11 cellular contexts compared by ENCODE assay signal in genomic region chr4:8316251-8316771, GRCh38. TPM values are rescaled to one million over a fixed set of nuclear protein-coding genes. Genes with fewer than 3 reads are reported as not detected.
DNase-seq lines count a peak whose midpoint lies in the region; ATAC-seq, FAIRE-seq and TF ChIP-seq lines count a peak whose summit lies in the region.
"Had no signal": no experiment of that assay in that cellular context is flagged by ENCODE, and none has a peak within 500 bp of the region (broad histone marks: within the 10 kb centered on the region; RNA-seq: fewer than 3 reads in every experiment).

No MANE protein-coding gene starts in this region.

- H3K9me3 ChIP-seq in HEK293 (ENCODE audit: control insufficient read depth, insufficient read depth, low read depth, low read length) (no peaks in the 10 kb centered on the region), WERI-Rb-1 (ENCODE audit: severe bottlenecking) (peaks cover 4% of the 10 kb centered on the region), skeletal muscle satellite cell (replicated peaks; ENCODE audit: low read length) (peaks cover 6% of the 10 kb centered on the region)

- H3K27ac ChIP-seq in HEK293 (ENCODE audit: extremely low read depth, low read depth, low read length) (no peak overlapping the region; the same call in 1 of the 2 replicates), WERI-Rb-1 (no peak overlapping the region)

- TF ChIP-seq CTCF in HEK293 (tag by site-specific recombination; IDR thresholded peaks at IDR 0.05) (no peak), WERI-Rb-1 (IDR thresholded peaks at IDR 0.05; ENCODE audit: low read depth, low read length) (no peak)

- DNase-seq in WERI-Rb-1 = peak; percentile 7
- peak; percentile 21 for DNase-seq in left kidney (ENCODE audit: low read depth, low spot score)
- no peak for DNase-seq in RCC 7860 (ENCODE audit: low spot score)
- DNase-seq in NCI-H128 (lab: John Stamatoyannopoulos, UW; ENCODE audit: unreplicated experiment) = no peak
- DNase-seq in SIG-M5 (lab: John Stamatoyannopoulos, UW) = no peak
- DNase-seq: OCI-M1 had no signal

- FAIRE-seq in RCC 7860 (lab: Jason Lieb, UNC) = no peak

- ATAC-seq in GM18498 (IDR thresholded peaks at IDR 0.05; ENCODE audit: unreplicated experiment) = no peak

- H3K4me3 ChIP-seq in HEK293 (ENCODE audit: low read depth, low read length) = no peak overlapping the region
- no peak overlapping the region for H3K4me3 ChIP-seq in WERI-Rb-1 (ENCODE audit: low read depth, low read length)
- no peak overlapping the region for H3K4me3 ChIP-seq in skeletal muscle satellite cell (ENCODE audit: low read length)
- H3K4me3 ChIP-seq: left lung had no signal

- H3K27me3 ChIP-seq in WERI-Rb-1 (ENCODE audit: insufficient read depth, low read depth, severe bottlenecking) (no peaks in the 10 kb centered on the region), skeletal muscle satellite cell (ENCODE audit: control insufficient read depth, insufficient read depth, low read length) (peaks cover 11% of the 10 kb centered on the region)

- H3K9ac ChIP-seq in skeletal muscle satellite cell (ENCODE audit: low read depth, low read length) = no peak overlapping the region

- H3K36me3 ChIP-seq in HEK293 (ENCODE audit: control insufficient read depth in 2 of 2, insufficient read depth in 1 of 2, low read length in 2 of 2) (no peaks in the 10 kb centered on the region), WERI-Rb-1 (no peaks in the 10 kb centered on the region), skeletal muscle satellite cell (ENCODE audit: insufficient read depth, low read length) (no peaks in the 10 kb centered on the region)
- H3K36me3 ChIP-seq: left lung had no signal

- POLR2A ChIA-PET in HEK293 (lab: Yijun Ruan, JAX) = no interaction called here

- H3K4me2 ChIP-seq in skeletal muscle satellite cell (ENCODE audit: low read length) = peak overlapping the region; percentile 65

- CTCF ChIA-PET in HEK293 (lab: Yijun Ruan, JAX) = no interaction called here

- H3K4me1 ChIP-seq in HEK293 (ENCODE audit: control insufficient read depth, insufficient read depth, low read length) (no peaks in the 10 kb centered on the region; the same call in 1 of the 2 replicates), skeletal muscle satellite cell (ENCODE audit: control insufficient read depth, insufficient read depth, low read length) (peaks cover 9% of the 10 kb centered on the region)

TF ChIP-seq in HEK293, 187 proteins besides CTCF, POLR2A, EP300 and RAD21:
- no peak for TF ChIP-seq ZSCAN18 (tag by site-specific recombination; IDR thresholded peaks at IDR 0.05)
- no peak for TF ChIP-seq ZFP69B (tag by site-specific recombination; IDR thresholded peaks at IDR 0.05)
- no peak for TF ChIP-seq YY1 (tag by site-specific recombination; IDR thresholded peaks at IDR 0.05)
- no peak for TF ChIP-seq KLF8 (tag by site-specific recombination; IDR thresholded peaks at IDR 0.05)
- TF ChIP-seq ZNF433 (tag by site-specific recombination; IDR thresholded peaks at IDR 0.05; ENCODE audit: low read depth) = no peak
- no peak for TF ChIP-seq TCF7L2 (IDR thresholded peaks at IDR 0.05; ENCODE audit: borderline replicate concordance, low read depth, low read length)
- no peak for TF ChIP-seq ZNF366 (tag by site-specific recombination; conservative IDR thresholded peaks at IDR 0.05)
- TF ChIP-seq ZNF624 (tag by site-specific recombination; IDR thresholded peaks at IDR 0.05) = no peak
- peak; percentile 73 for TF ChIP-seq GLIS1 (tag by site-specific recombination; IDR thresholded peaks at IDR 0.05)
- TF ChIP-seq ZNF221 (tag by site-specific recombination; IDR thresholded peaks at IDR 0.05; ENCODE audit: borderline replicate concordance) = no peak
- no peak for TF ChIP-seq ZNF302 (tag by site-specific recombination; IDR thresholded peaks at IDR 0.05; ENCODE audit: low read depth)
- no peak for TF ChIP-seq ZNF639 (tag by site-specific recombination; IDR thresholded peaks at IDR 0.05)
- no peak for TF ChIP-seq KLF9 (tag by site-specific recombination; IDR thresholded peaks at IDR 0.05; ENCODE audit: low read depth)
- TF ChIP-seq ZIC2 (tag by site-specific recombination; IDR thresholded peaks at IDR 0.05) = peak; percentile 56
- 0 out of 2 replicates have a peak, but pooled peaks have one; percentile 2 for TF ChIP-seq PATZ1 (tag by site-specific recombination; IDR thresholded peaks at IDR 0.05)
- TF ChIP-seq ZNF747 (tag by site-specific recombination; IDR thresholded peaks at IDR 0.05) = no peak
- TF ChIP-seq ZNF560 (tag by site-specific recombination; IDR thresholded peaks at IDR 0.05; ENCODE audit: borderline replicate concordance) = no peak
- no peak for TF ChIP-seq ZNF501 (tag by site-specific recombination; IDR thresholded peaks at IDR 0.05)

RNA-seq across cellular contexts. Expression of gene HTRA3, which starts 46.8 kb away (rescaled TPM):
- 2.2 and 3.3 TPM in 2 replicates for total RNA-seq in skeletal muscle satellite cell (2012; rRNA removed)
- total RNA-seq: CD4-positive, alpha-beta T cell had no signal

Comparison
In these comparisons a context has a peak if more than half of its experiments do, and no peak if none do; other contexts are left out.
1. DNase-seq: peak in WERI-Rb-1 (single experiment) and left kidney (single experiment); none in RCC 7860 (single experiment), NCI-H128 (single experiment) and SIG-M5 (single experiment).